ENCODE assay signal across 24 cellular contexts in the genomic region with DNA sequence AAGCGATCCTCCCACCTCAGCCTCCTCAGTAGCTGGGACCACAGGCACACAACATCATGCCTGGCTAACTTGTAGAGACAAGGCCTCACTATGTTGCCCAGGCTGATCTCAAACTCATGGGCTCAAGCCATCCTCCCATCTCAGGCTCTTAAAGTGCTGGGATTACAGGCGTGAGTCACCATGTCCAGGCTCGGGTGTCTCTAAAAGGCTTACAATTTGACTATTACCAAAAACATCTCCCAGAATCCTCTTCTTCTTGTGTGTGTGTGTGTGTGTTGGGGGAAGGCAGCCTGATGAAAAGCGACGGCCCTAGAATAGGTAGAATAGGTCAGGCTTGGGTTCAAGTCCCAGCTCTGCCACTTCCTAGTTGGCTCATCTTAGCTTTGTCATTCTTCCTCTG. TPM values are rescaled to one million over a fixed set of nuclear protein-coding genes. Genes with fewer than 3 reads are reported as not detected.
DNase-seq lines count a peak whose midpoint lies in the region; ATAC-seq and TF ChIP-seq lines count a peak whose summit lies in the region.
"Had no signal": no experiment of that assay in that cellular context is flagged by ENCODE, and none has a peak within 500 bp of the region (broad histone marks: within the 10 kb centered on the region; RNA-seq: fewer than 3 reads in every experiment).

No MANE protein-coding gene starts in this region.

- no peak overlapping the region for H3K4me3 Mint-ChIP-seq in nephron progenitor cell
- H3K4me3 Mint-ChIP-seq in stimulated activated memory B cell treated with anti-CD40 and anti-IgM and Interleukin-4, amounts not matched to agents 10 μg/mL and 1 μg/mL and 100 μg/mL, for 72 hours = no peak overlapping the region
- H3K4me3 Mint-ChIP-seq in activated T-helper 1 cell treated with anti-CD3 and anti-CD28 coated beads, Interleukin-12 subunit alpha, Interleukin-12 subunit beta, Interleukin-2, Interleukin-4 antibody, amounts not matched to agents 30 ng/mL and 10 ng/mL and 1 ng/mL, durations not matched to agents 14 hours and 24 hours and 36 hours = no peak overlapping the region
- H3K4me3 Mint-ChIP-seq: activated naive CD8-positive, alpha-beta T cell; central memory CD8-positive, alpha-beta T cell had no signal

- no peaks in the 10 kb centered on the region for H3K27me3 ChIP-seq in GM23248 (replicated peaks; ENCODE audit: insufficient read depth)
- H3K27me3 ChIP-seq: heart right ventricle, SJCRH30 had no signal

- H3K4me2 ChIP-seq in GM23248 (ENCODE audit: unreplicated experiment) = no peak overlapping the region

- in situ Hi-C loops in GM23248 (cut with MboI) = no loop called here

- DNase-seq in GM23248 (peak; percentile 67), NCI-H226 (peak; percentile 67), choroid plexus epithelial cell (ENCODE audit: low read depth) (peak; percentile 27), nephron progenitor cell (no peak), NAMALWA (ENCODE audit: low spot score) (no peak), NCI-H2171 treated with DMSO at 0.1 percent for 48 hours (lab: John Stamatoyannopoulos, UW) (no peak)
- DNase-seq in activated T-helper 1 cell treated with anti-CD3 and anti-CD28 coated beads, Interleukin-12 subunit alpha, Interleukin-12 subunit beta, Interleukin-2, Interleukin-4 antibody, amounts not matched to agents 30 ng/mL and 10 ng/mL and 1 ng/mL, durations not matched to agents 14 hours and 24 hours and 36 hours (ENCODE audit: low spot score) = no peak
- DNase-seq: activated CD4-positive, alpha-beta T cell treated with anti-CD3 and anti-CD28 coated beads, Interleukin-2, amount 50 U/mL, for 1 hour; activated T-cell treated with anti-CD3 and anti-CD28 coated beads, Interleukin-2, amount 50 U/mL, for 1 hour; heart right ventricle; kidney glomerular epithelial cell; midbrain; NCI-H1417 treated with DMSO at 0.1 percent for 48 hours; NCI-H2227 treated with DMSO at 0.1 percent for 48 hours; occipital lobe; stimulated activated CD4-positive, alpha-beta T cell treated with anti-CD3 and anti-CD28 coated beads, Interleukin-2, amount 100 ng/mL, for 48 hours had no signal

- WGBS in GM23248 (ENCODE audit: low coverage in 1 of 2, low lambda C conversion rate in 2 of 2, missing lambda C conversion rate in 2 of 2), 2 experiments = 63 to 67% methylated on average over 5 of the region's 5 CpGs

- no peak overlapping the region for H3K9ac ChIP-seq in GM23248

- H3K79me2 ChIP-seq in GM23248 (ENCODE audit: insufficient read depth) = no peaks in the 10 kb centered on the region

- peak overlapping the region; percentile 46 for H3K27ac Mint-ChIP-seq in nephron progenitor cell
- H3K27ac Mint-ChIP-seq in stimulated activated memory B cell treated with anti-CD40 and anti-IgM and Interleukin-4, amounts not matched to agents 10 μg/mL and 1 μg/mL and 100 μg/mL, for 72 hours = no peak overlapping the region
- H3K27ac Mint-ChIP-seq in activated T-helper 1 cell treated with anti-CD3 and anti-CD28 coated beads, Interleukin-12 subunit alpha, Interleukin-12 subunit beta, Interleukin-2, Interleukin-4 antibody, amounts not matched to agents 30 ng/mL and 10 ng/mL and 1 ng/mL, durations not matched to agents 14 hours and 24 hours and 36 hours = no peak overlapping the region
- H3K27ac Mint-ChIP-seq: activated naive CD8-positive, alpha-beta T cell had no signal

- H3K9me3 ChIP-seq in GM23248 (ENCODE audit: low read depth) = no peaks in the 10 kb centered on the region
- H3K9me3 ChIP-seq: heart right ventricle, SJCRH30, thoracic aorta had no signal

- H3F3A ChIP-seq in GM23248 (ENCODE audit: insufficient read depth) = no peaks in the 10 kb centered on the region

- H3K27me3 Mint-ChIP-seq in nephron progenitor cell (ENCODE audit: low read depth, poor library complexity) = no peaks in the 10 kb centered on the region
- H3K27me3 Mint-ChIP-seq in stimulated activated memory B cell treated with anti-CD40 and anti-IgM and Interleukin-4, amounts not matched to agents 10 μg/mL and 1 μg/mL and 100 μg/mL, for 72 hours = peaks cover 36% of the 10 kb centered on the region
- H3K27me3 Mint-ChIP-seq in activated T-helper 1 cell treated with anti-CD3 and anti-CD28 coated beads, Interleukin-12 subunit alpha, Interleukin-12 subunit beta, Interleukin-2, Interleukin-4 antibody, amounts not matched to agents 30 ng/mL and 10 ng/mL and 1 ng/mL, durations not matched to agents 14 hours and 24 hours and 36 hours (ENCODE audit: insufficient read depth) = peaks cover 6% of the 10 kb centered on the region
- H3K27me3 Mint-ChIP-seq: activated naive CD8-positive, alpha-beta T cell had no signal

- no peaks in the 10 kb centered on the region for H4K20me1 ChIP-seq in GM23248 (ENCODE audit: insufficient read depth)

- no peak overlapping the region for H3K27ac ChIP-seq in GM23248
- H3K27ac ChIP-seq: heart right ventricle, SJCRH30, thoracic aorta had no signal

- TF ChIP-seq CTCF in choroid plexus epithelial cell (conservative IDR thresholded peaks at IDR 0.05; ENCODE audit: low read depth, low read length) (no peak), nephron progenitor cell (IDR thresholded peaks at IDR 0.05) (no peak)

- ATAC-seq in stimulated activated memory B cell treated with anti-CD40 and anti-IgM and Interleukin-4, amounts not matched to agents 10 μg/mL and 1 μg/mL and 100 μg/mL, for 72 hours = no peak
- ATAC-seq: GM12878, heart right ventricle, sciatic nerve had no signal

- peaks cover 10% of the 10 kb centered on the region for H3K4me1 Mint-ChIP-seq in nephron progenitor cell
- H3K4me1 Mint-ChIP-seq in stimulated activated memory B cell treated with anti-CD40 and anti-IgM and Interleukin-4, amounts not matched to agents 10 μg/mL and 1 μg/mL and 100 μg/mL, for 72 hours = peaks cover 6% of the 10 kb centered on the region
- H3K4me1 Mint-ChIP-seq in activated T-helper 1 cell treated with anti-CD3 and anti-CD28 coated beads, Interleukin-12 subunit alpha, Interleukin-12 subunit beta, Interleukin-2, Interleukin-4 antibody, amounts not matched to agents 30 ng/mL and 10 ng/mL and 1 ng/mL, durations not matched to agents 14 hours and 24 hours and 36 hours (ENCODE audit: low read depth) = no peaks in the 10 kb centered on the region
- H3K4me1 Mint-ChIP-seq: central memory CD8-positive, alpha-beta T cell had no signal

- peak overlapping the region; percentile 1; the same call in 1 of the 2 replicates for H2AFZ ChIP-seq in GM23248

- H3K4me1 ChIP-seq in GM23248 (ENCODE audit: insufficient read depth) = no peaks in the 10 kb centered on the region
- H3K4me1 ChIP-seq: SJCRH30 had no signal

- H3K36me3 Mint-ChIP-seq in nephron progenitor cell (ENCODE audit: low read depth) = peaks cover 73% of the 10 kb centered on the region
- H3K36me3 Mint-ChIP-seq in stimulated activated memory B cell treated with anti-CD40 and anti-IgM and Interleukin-4, amounts not matched to agents 10 μg/mL and 1 μg/mL and 100 μg/mL, for 72 hours = no peaks in the 10 kb centered on the region
- no peaks in the 10 kb centered on the region for H3K36me3 Mint-ChIP-seq in activated T-helper 1 cell treated with anti-CD3 and anti-CD28 coated beads, Interleukin-12 subunit alpha, Interleukin-12 subunit beta, Interleukin-2, Interleukin-4 antibody, amounts not matched to agents 30 ng/mL and 10 ng/mL and 1 ng/mL, durations not matched to agents 14 hours and 24 hours and 36 hours (ENCODE audit: low read depth)
- H3K36me3 Mint-ChIP-seq: activated naive CD8-positive, alpha-beta T cell had no signal

- H3K36me3 ChIP-seq in GM23248 (ENCODE audit: low read depth) = no peaks in the 10 kb centered on the region
- H3K36me3 ChIP-seq: SJCRH30, thoracic aorta had no signal

- no peaks in the 10 kb centered on the region for H3K9me3 Mint-ChIP-seq in nephron progenitor cell
- H3K9me3 Mint-ChIP-seq in stimulated activated memory B cell treated with anti-CD40 and anti-IgM and Interleukin-4, amounts not matched to agents 10 μg/mL and 1 μg/mL and 100 μg/mL, for 72 hours = no peaks in the 10 kb centered on the region
- no peaks in the 10 kb centered on the region for H3K9me3 Mint-ChIP-seq in activated T-helper 1 cell treated with anti-CD3 and anti-CD28 coated beads, Interleukin-12 subunit alpha, Interleukin-12 subunit beta, Interleukin-2, Interleukin-4 antibody, amounts not matched to agents 30 ng/mL and 10 ng/mL and 1 ng/mL, durations not matched to agents 14 hours and 24 hours and 36 hours
- H3K9me3 Mint-ChIP-seq: central memory CD8-positive, alpha-beta T cell had no signal

- H3K9me2 ChIP-seq in GM23248 (ENCODE audit: insufficient read depth) = no peaks in the 10 kb centered on the region

- H3K4me3 ChIP-seq in GM23248 (no peak overlapping the region), choroid plexus epithelial cell (ENCODE audit: low read depth, low read length) (no peak overlapping the region)
- H3K4me3 ChIP-seq: GM12878, heart right ventricle, SJCRH30 had no signal

- intact Hi-C loops in activated T-helper 1 cell treated with anti-CD3 and anti-CD28 coated beads, Interleukin-12 subunit alpha, Interleukin-12 subunit beta, Interleukin-2, Interleukin-4 antibody, amounts not matched to agents 30 ng/mL and 10 ng/mL and 1 ng/mL, durations not matched to agents 14 hours and 24 hours and 36 hours (cut with micrococcal nuclease) = no loop called here

RNA-seq across cellular contexts. Expression of gene MSI1, which starts 16.8 kb away (rescaled TPM):
- total RNA-seq in GM23248 (2014; rRNA removed; shearing (Covaris generic)) = not detected in 2 replicates
- not detected in 2 replicates for polyA plus RNA-seq in GM23248 (2016; fragmentation: Nextera tagmentation; extraction: Ambion mirVana)
- 0.07 TPM in 1 of 2 replicates, not detected in the other for total RNA-seq in activated T-helper 1 cell treated with anti-CD3 and anti-CD28 coated beads, Interleukin-12 subunit alpha, Interleukin-12 subunit beta, Interleukin-2, Interleukin-4 antibody, amounts not matched to agents 30 ng/mL and 10 ng/mL and 1 ng/mL, durations not matched to agents 14 hours and 24 hours and 36 hours
- total RNA-seq: endothelial cell of umbilical vein, GM12878 had no signal

RNA-seq across cellular contexts. Expression of gene PLA2G1B, which starts 24.5 kb away (rescaled TPM):
- not detected in 2 replicates for total RNA-seq in GM23248 (2014; rRNA removed; shearing (Covaris generic))
- polyA plus RNA-seq in GM23248 (2016; fragmentation: Nextera tagmentation; extraction: Ambion mirVana) = not detected in 2 replicates
- total RNA-seq in activated T-helper 1 cell treated with anti-CD3 and anti-CD28 coated beads, Interleukin-12 subunit alpha, Interleukin-12 subunit beta, Interleukin-2, Interleukin-4 antibody, amounts not matched to agents 30 ng/mL and 10 ng/mL and 1 ng/mL, durations not matched to agents 14 hours and 24 hours and 36 hours = not detected in 2 replicates
- total RNA-seq: endothelial cell of umbilical vein, GM12878, occipital lobe, sciatic nerve, SJCRH30, thoracic aorta had no signal
- polyA plus RNA-seq: endothelial cell of umbilical vein, GM12878 had no signal

RNA-seq across cellular contexts. Expression of gene SIRT4, which starts 50.0 kb away (rescaled TPM):
- not detected in 2 replicates for total RNA-seq in GM23248 (2014; rRNA removed; shearing (Covaris generic))
- 1.4 TPM in 2 replicates for polyA plus RNA-seq in GM23248 (2016; fragmentation: Nextera tagmentation; extraction: Ambion mirVana)
- total RNA-seq in activated T-helper 1 cell treated with anti-CD3 and anti-CD28 coated beads, Interleukin-12 subunit alpha, Interleukin-12 subunit beta, Interleukin-2, Interleukin-4 antibody, amounts not matched to agents 30 ng/mL and 10 ng/mL and 1 ng/mL, durations not matched to agents 14 hours and 24 hours and 36 hours = 1.0 and 1.7 TPM in 2 replicates

RNA-seq across cellular contexts. Expression of gene RNU4-1, which starts 59.1 kb away (rescaled TPM):
- not detected in 2 replicates for total RNA-seq in GM23248 (2014; rRNA removed; shearing (Covaris generic))
- 4.1 TPM in 1 of 2 replicates, not detected in the other for polyA plus RNA-seq in GM23248 (2016; fragmentation: Nextera tagmentation; extraction: Ambion mirVana)
- total RNA-seq in activated T-helper 1 cell treated with anti-CD3 and anti-CD28 coated beads, Interleukin-12 subunit alpha, Interleukin-12 subunit beta, Interleukin-2, Interleukin-4 antibody, amounts not matched to agents 30 ng/mL and 10 ng/mL and 1 ng/mL, durations not matched to agents 14 hours and 24 hours and 36 hours = 2,369 and 3,474 TPM in 2 replicates
- total RNA-seq: thoracic aorta had no signal
- polyA plus RNA-seq: heart right ventricle had no signal

Comparison
In these comparisons a context has a peak if more than half of its experiments do, and no peak if none do; other contexts are left out.
1. DNase-seq: peak in GM23248 (single experiment), NCI-H226 (single experiment) and choroid plexus epithelial cell (single experiment); none in nephron progenitor cell (single experiment), NAMALWA (single experiment), NCI-H2171 treated with DMSO at 0.1 percent for 48 hours (single experiment) and activated T-helper 1 cell treated with anti-CD3 and anti-CD28 coated beads, Interleukin-12 subunit alpha, Interleukin-12 subunit beta, Interleukin-2, Interleukin-4 antibody, amounts not matched to agents 30 ng/mL and 10 ng/mL and 1 ng/mL, durations not matched to agents 14 hours and 24 hours and 36 hours (single experiment).